Comparison of ENCODE assay signal across 9 cellular contexts in the genomic region with DNA sequence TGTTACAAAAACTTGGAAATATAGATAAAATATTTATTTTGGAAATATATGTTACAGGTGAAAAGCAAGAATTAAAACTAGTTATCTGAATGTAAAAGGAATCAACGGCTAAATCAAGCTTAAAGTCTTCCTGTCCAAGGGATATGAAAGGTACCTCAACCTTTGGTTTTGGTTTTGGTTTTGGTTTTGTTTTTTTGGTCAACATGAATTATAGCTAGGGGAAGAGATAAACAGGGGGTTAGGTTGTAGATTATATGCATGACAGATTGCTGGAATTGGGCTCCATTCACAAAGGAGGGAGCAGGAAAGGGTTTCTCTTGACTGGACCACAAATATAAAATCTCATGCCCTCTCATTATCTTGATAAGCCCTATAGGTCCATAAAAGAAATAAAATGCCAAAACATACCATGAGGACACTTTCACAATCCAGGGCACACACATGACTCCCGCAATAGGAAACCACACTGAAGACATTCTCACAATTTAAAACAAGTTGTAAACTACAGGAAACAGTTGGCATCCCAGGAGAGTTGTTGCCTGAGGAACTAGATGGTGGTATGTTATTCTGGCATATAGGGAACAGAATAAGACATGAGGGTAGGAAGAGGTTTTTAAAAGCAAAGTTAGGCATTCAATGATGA. TPM values are rescaled to one million over a fixed set of nuclear protein-coding genes. Genes with fewer than 3 reads are reported as not detected.
A peak's percentile ranks its signal among the peaks of the same experiment; 100 is the strongest.
DNase-seq lines count a peak whose midpoint lies in the region; ATAC-seq, FAIRE-seq and TF ChIP-seq lines count a peak whose summit lies in the region.
"Had no signal": no experiment of that assay in that cellular context is flagged by ENCODE, and none has a peak within 500 bp of the region (broad histone marks: within the 10 kb centered on the region; RNA-seq: fewer than 3 reads in every experiment).

No MANE protein-coding gene starts in this region.

- H3K36me3 Mint-ChIP-seq in natural killer cell, result no peaks in the 10 kb centered on the region

- peak; percentile 12 for DNase-seq in SKM-1 treated with dmso at 0.1 percent for 144 hours (lab: John Stamatoyannopoulos, UW; ENCODE audit: unreplicated experiment)
- DNase-seq in SKM-1 (lab: John Stamatoyannopoulos, UW; ENCODE audit: unreplicated experiment), result no peak
- no peak for DNase-seq in H54 (ENCODE audit: insufficient read length, low spot score)
- DNase-seq in MV-4-11 (lab: John Stamatoyannopoulos, UW), result peak; percentile 39
- DNase-seq in natural killer cell, result no peak
- DNase-seq in NCI-H1092 treated with DMSO at 0.1 percent for 48 hours (lab: John Stamatoyannopoulos, UW), result no peak
- DNase-seq in AG08395 (ENCODE audit: low spot score), result no peak
- no peak for DNase-seq in NCI-H1436 treated with DMSO at 0.1 percent for 48 hours (lab: John Stamatoyannopoulos, UW)
- DNase-seq: head of caudate nucleus had no signal

- peak overlapping the region; percentile 73 to 85 for H3K27ac Mint-ChIP-seq in natural killer cell

- peak; percentile 48 for FAIRE-seq in H54 (lab: Jason Lieb, UNC)

- H3K4me1 Mint-ChIP-seq in natural killer cell, result peaks cover 19 to 21% of the 10 kb centered on the region in 2 donors

- intact Hi-C loops in natural killer cell (cut with micrococcal nuclease), result no loop called here

- H3K27me3 Mint-ChIP-seq in natural killer cell (ENCODE audit: low read depth in 2 of 2), result no peaks in the 10 kb centered on the region

- TF ChIP-seq POLR2A in H54 (IDR thresholded peaks at IDR 0.05; ENCODE audit: low read depth, low read length), result no peak

- ATAC-seq in natural killer cell, result peak; percentile 64 to 93 (median 80)

- no peaks in the 10 kb centered on the region for H3K9me3 Mint-ChIP-seq in natural killer cell

- H3K4me3 Mint-ChIP-seq in natural killer cell, result peak overlapping the region; percentile 73

- TF ChIP-seq CTCF in natural killer cell (IDR thresholded peaks at IDR 0.05), result no peak

RNA-seq across cellular contexts. Expression of a gene that starts 46.6 kb away (rescaled TPM):
- 1 to 10 TPM; 1.5 to 5.3 (median 2.7) TPM for total RNA-seq in natural killer cell

Comparison
In these comparisons a context has a peak if more than half of its experiments do, and no peak if none do; other contexts are left out.
1. DNase-seq: peak in SKM-1 treated with dmso at 0.1 percent for 144 hours (single experiment) and MV-4-11 (single experiment); none in SKM-1 (single experiment), H54 (single experiment), natural killer cell (single experiment), NCI-H1092 treated with DMSO at 0.1 percent for 48 hours (single experiment), AG08395 (single experiment) and NCI-H1436 treated with DMSO at 0.1 percent for 48 hours (single experiment).